ENCODE assay signal across 8 cellular contexts in genomic region chr4:40055873-40056721, GRCh38. TPM values are rescaled to one million over a fixed set of nuclear protein-coding genes. Genes with fewer than 3 reads are reported as not detected.
DNase-seq lines count a peak whose midpoint lies in the region; ATAC-seq and TF ChIP-seq lines count a peak whose summit lies in the region.

No MANE protein-coding gene starts in this region.

- CTCF ChIA-PET in PC-3 (lab: Charles Lee), result interaction anchor here (0.6 to 0.7 kb wide), 2 partner anchors 175 to 360 kb away, joined by 3 to 7 read pairs; no protein-coding TSS in a partner anchor

- H3K9me2 ChIP-seq in PC-3 (replicated peaks; ENCODE audit: low read length), result no peaks in the 10 kb centered on the region

- no peaks in the 10 kb centered on the region for H3K9me3 ChIP-seq in PC-3 (ENCODE audit: low read length)
- H3K9me3 ChIP-seq in fibroblast of lung (ENCODE audit: control insufficient read depth, insufficient read depth, low read depth, low read length), result no peaks in the 10 kb centered on the region

- no peaks in the 10 kb centered on the region for H3K27me3 ChIP-seq in PC-3 (ENCODE audit: low read length)
- H3K27me3 ChIP-seq in fibroblast of lung (ENCODE audit: control insufficient read depth, insufficient read depth, low read length), result no peaks in the 10 kb centered on the region

- H3K27ac ChIP-seq in PC-3 (ENCODE audit: low read length), result peak overlapping the region; percentile 88
- H3K27ac ChIP-seq in fibroblast of lung (ENCODE audit: insufficient read depth, low read length), result peak overlapping the region; percentile 95

- H3K27me3 Mint-ChIP-seq in naive thymus-derived CD8-positive, alpha-beta T cell, result no peaks in the 10 kb centered on the region

- H3K4me3 ChIP-seq in PC-3 (ENCODE audit: low read length) (peak overlapping the region; percentile 81), fibroblast of lung (replicated peaks in 1 of 4; ENCODE audit: control extremely low read depth in 1 of 4, insufficient read depth in 1 of 4, low read depth in 3 of 4, low read length in 4 of 4) (peak overlapping the region; percentile 65 to 86 (median 80))

- intact Hi-C loops in PC-3 (cut with micrococcal nuclease), result loop anchor here (2.0 to 5.0 kb wide), 4 partner anchors 65 to 354 kb away; partner anchors contain the start of gene PDS5A

- TF ChIP-seq CTCF in PC-3 (conservative IDR thresholded peaks at IDR 0.05; ENCODE audit: low read depth, low read length), result no peak
- TF ChIP-seq CTCF in fibroblast of lung (conservative IDR thresholded peaks at IDR 0.05 in 1 of 2, IDR thresholded peaks at IDR 0.05 in 1 of 2; ENCODE audit: low read depth in 1 of 2, low read length in 2 of 2), result peak in 1 of 2 donors; percentile 17

- H3K4me1 Mint-ChIP-seq in naive thymus-derived CD8-positive, alpha-beta T cell, result peaks cover 17 to 35% (median 33%) of the 10 kb centered on the region in 4 donors

- no TSS peak for BruUV-seq in PC-3 (replicated peaks; lab: Mats Ljungman, UMichigan)

- no peaks in the 10 kb centered on the region for H4K20me1 ChIP-seq in PC-3 (ENCODE audit: low read length)
- no peaks in the 10 kb centered on the region for H4K20me1 ChIP-seq in fibroblast of lung (ENCODE audit: control insufficient read depth, extremely low read depth, insufficient read depth, low read length)

- no peaks in the 10 kb centered on the region for H3K9me3 Mint-ChIP-seq in naive thymus-derived CD8-positive, alpha-beta T cell

- H3K9ac ChIP-seq in PC-3 (ENCODE audit: low read length) (peak overlapping the region; percentile 96), fibroblast of lung (ENCODE audit: insufficient read depth, low read length) (peak overlapping the region; percentile 97)

- peak overlapping the region; percentile 84 to 95 (median 92) for H3K4me3 Mint-ChIP-seq in naive thymus-derived CD8-positive, alpha-beta T cell

- no peaks in the 10 kb centered on the region for H3K36me3 ChIP-seq in PC-3 (ENCODE audit: low read depth, low read length)
- H3K36me3 ChIP-seq in fibroblast of lung (ENCODE audit: control insufficient read depth, insufficient read depth, low read length), result no peaks in the 10 kb centered on the region

- H3K4me2 ChIP-seq in PC-3 (ENCODE audit: low read length) (peak overlapping the region; percentile 98), fibroblast of lung (ENCODE audit: extremely low read depth, insufficient read depth, low read length) (peak overlapping the region; percentile 49)

- no peaks in the 10 kb centered on the region for H3F3A ChIP-seq in PC-3 (ENCODE audit: low read length, unreplicated experiment)

- DNase-seq in SHP77 (lab: John Stamatoyannopoulos, UW), result peak; percentile 14 to 33
- DNase-seq in SHP77 treated with DMSO at 0.1 percent for 48 hours (lab: John Stamatoyannopoulos, UW), result no peak
- DNase-seq in PC-3, result peak; percentile 72
- peak; percentile 12 to 32 for DNase-seq in activated T-helper 1 cell treated with anti-CD3 and anti-CD28 coated beads, Interleukin-2, amount 50 U/mL, for 16 hours (ENCODE audit: low read depth in 1 of 2, low spot score in 1 of 2)
- DNase-seq in fibroblast of lung (ENCODE audit: low read depth in 2 of 2), result peak; percentile 93
- peak; percentile 28 to 74 (median 53) for DNase-seq in naive thymus-derived CD8-positive, alpha-beta T cell
- peak; percentile 71 for DNase-seq in stimulated activated naive CD8-positive, alpha-beta T cell treated with anti-CD3 and anti-CD28 coated beads, Interleukin-15, Interleukin-2, amounts not matched to agents 100 U/mL and 50 U/mL, for 24 hours

- peaks cover 3 to 10% (median 4%) of the 10 kb centered on the region in 3 donors for H3K36me3 Mint-ChIP-seq in naive thymus-derived CD8-positive, alpha-beta T cell

- peak overlapping the region; percentile 66 to 97 (median 94) for H3K27ac Mint-ChIP-seq in naive thymus-derived CD8-positive, alpha-beta T cell

- POLR2A ChIA-PET in PC-3 (lab: Charles Lee; ENCODE audit: unreplicated experiment), result interaction anchor here (0.5 to 0.6 kb wide), 2 partner anchors 33 to 70 kb away, joined by 3 to 4 read pairs; no protein-coding TSS in a partner anchor
- POLR2A ChIA-PET in naive thymus-derived CD8-positive, alpha-beta T cell (lab: Charles Lee), result interaction anchor here (0.6 to 2.0 kb wide), 25 partner anchors 9 to 529 kb away, joined by 3 to 18 read pairs (median 5); partner anchors contain the start of genes PDS5A, RHOH, SMIM14 and UBE2K

- peaks cover 17% of the 10 kb centered on the region for H3K4me1 ChIP-seq in PC-3 (ENCODE audit: insufficient read depth, low read length)
- H3K4me1 ChIP-seq in fibroblast of lung (ENCODE audit: control insufficient read depth, extremely low read depth, insufficient read depth, low read length), result no peaks in the 10 kb centered on the region

- H2AFZ ChIP-seq in PC-3 (ENCODE audit: low read length), result peak overlapping the region; percentile 83
- H2AFZ ChIP-seq in fibroblast of lung (ENCODE audit: low read length), result peak overlapping the region; percentile 12

- ATAC-seq in HG03558 (IDR thresholded peaks at IDR 0.05; ENCODE audit: extremely low read depth, unreplicated experiment), result peak; percentile 1
- peak; percentile 29 for ATAC-seq in PC-3
- ATAC-seq in naive thymus-derived CD8-positive, alpha-beta T cell, result peak; percentile 20 to 34
- ATAC-seq in stimulated activated naive CD8-positive, alpha-beta T cell treated with anti-CD3 and anti-CD28 coated beads, Interleukin-15, Interleukin-2, amounts not matched to agents 100 U/mL and 50 U/mL, for 24 hours, result peak; percentile 37

- H3K79me2 ChIP-seq in PC-3 (ENCODE audit: low read length), result peaks cover 19% of the 10 kb centered on the region
- no peaks in the 10 kb centered on the region for H3K79me2 ChIP-seq in fibroblast of lung (ENCODE audit: control insufficient read depth, insufficient read depth, low read length)

RNA-seq across cellular contexts. Expression of gene N4BP2, which starts 0.6 kb away (rescaled TPM):
- 3.4 and 3.9 TPM in 2 replicates for total RNA-seq in PC-3 (2014; rRNA removed)
- total RNA-seq in fibroblast of lung, result 5.1 and 5.3 TPM in 2 replicates
- polyA plus RNA-seq in fibroblast of lung, result 2.2 and 3.0 TPM in 2 replicates
- polyA plus RNA-seq in fibroblast of lung (2012), result 1.0 and 1.7 TPM in 2 replicates
- 0.16 and 0.26 TPM in 2 replicates for polyA minus RNA-seq in fibroblast of lung (ENCODE audit: low replicate concordance)
- total RNA-seq in naive thymus-derived CD8-positive, alpha-beta T cell, result 10 to 100 TPM; 14.8 to 19.0 TPM
- polyA plus RNA-seq in naive thymus-derived CD8-positive, alpha-beta T cell, result 10 to 100 TPM; 10.7 to 14.3 (median 13.5) TPM
